19 cellular contexts compared by ENCODE assay signal in the genomic region with DNA sequence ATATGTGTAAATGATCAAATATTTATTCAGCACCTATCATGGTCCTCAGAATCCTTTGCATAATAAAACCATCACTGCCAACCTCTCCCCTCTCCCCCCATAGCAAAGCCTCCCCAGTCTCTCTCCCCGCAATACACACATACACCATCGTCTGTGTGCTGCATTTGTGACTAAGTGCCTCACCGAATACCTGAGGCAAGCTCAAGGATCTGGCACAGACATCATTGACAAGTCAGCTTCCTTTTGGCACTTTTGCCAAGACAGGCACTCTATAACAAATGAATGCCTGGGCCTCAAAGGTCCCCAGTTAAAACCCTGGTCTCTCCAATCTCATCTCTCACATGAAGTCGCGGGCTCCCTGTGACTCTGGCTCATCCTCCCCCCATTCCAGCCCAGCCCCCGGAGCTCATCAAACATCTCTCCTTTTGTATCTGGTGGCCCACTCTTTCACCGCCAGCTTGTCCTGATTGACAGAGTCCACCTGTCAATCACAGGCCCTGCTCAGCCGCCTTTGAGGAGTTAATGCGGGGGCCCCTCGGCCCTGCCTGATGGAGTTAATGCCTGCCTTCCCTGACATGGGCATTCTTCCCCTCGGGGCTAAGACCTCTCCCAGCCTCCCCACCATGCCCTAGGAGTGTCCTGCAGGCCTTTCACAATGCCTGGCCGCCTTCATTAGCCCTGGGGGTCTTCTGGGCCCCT.
A peak's percentile ranks its signal among the peaks of the same experiment; 100 is the strongest.
DNase-seq lines count a peak whose midpoint lies in the region; ATAC-seq and TF ChIP-seq lines count a peak whose summit lies in the region.
"Had no signal": no experiment of that assay in that cellular context is flagged by ENCODE, and none has a peak within 500 bp of the region (broad histone marks: within the 10 kb centered on the region; RNA-seq: fewer than 3 reads in every experiment).

No MANE protein-coding gene starts in this region.

- H3K36me3 ChIP-seq in PC-3 (ENCODE audit: low read depth, low read length) (no peaks in the 10 kb centered on the region), endodermal cell (ENCODE audit: control insufficient read depth, insufficient read depth, low read length) (no peaks in the 10 kb centered on the region), neuronal stem cell (replicated peaks in 1 of 2; ENCODE audit: control insufficient read depth in 2 of 2, insufficient read depth in 2 of 2, low read length in 2 of 2) (no peaks in the 10 kb centered on the region), suprapubic skin (no peaks in the 10 kb centered on the region)
- H3K36me3 ChIP-seq: BLaER1 treated with 17β-estradiol and CSF1 and Interleukin-3, amounts not matched to agents 10 nM and 100 nM; SJCRH30 had no signal

- H3K9me2 ChIP-seq in PC-3 (replicated peaks; ENCODE audit: low read length) = no peaks in the 10 kb centered on the region

- H3K4me1 ChIP-seq in PC-3 (ENCODE audit: insufficient read depth, low read length) = no peaks in the 10 kb centered on the region
- H3K4me1 ChIP-seq in endodermal cell (ENCODE audit: control insufficient read depth, insufficient read depth, low read length) = no peaks in the 10 kb centered on the region
- H3K4me1 ChIP-seq in neuronal stem cell (ENCODE audit: control insufficient read depth in 2 of 2, insufficient read depth in 1 of 2, low read depth in 1 of 2, low read length in 2 of 2) = peaks cover 12 to 21% of the 10 kb centered on the region in 2 donors
- peaks cover 17% of the 10 kb centered on the region for H3K4me1 ChIP-seq in suprapubic skin
- H3K4me1 ChIP-seq: A549, SJCRH30 had no signal

- no peak overlapping the region for H3K4me3 Mint-ChIP-seq in endodermal cell
- H3K4me3 Mint-ChIP-seq: CD8-positive, alpha-beta memory T cell had no signal

- no peak overlapping the region for H3K4ac ChIP-seq in neuronal stem cell (ENCODE audit: low read length)

- DNase-seq in ELF-1 (ENCODE audit: low read depth, low spot score) (peak; percentile 79), PC-3 (peak; percentile 22), endodermal cell (no peak), neuronal stem cell (ENCODE audit: low spot score) (peak; percentile 46), activated T-cell treated with anti-CD3 and anti-CD28 coated beads for 4 hours (no peak), suprapubic skin (ENCODE audit: low spot score in 2 of 2) (no peak)
- no peak for DNase-seq in stimulated activated naive CD4-positive, alpha-beta T cell (lab: John Stamatoyannopoulos, UW)
- DNase-seq: CD8-positive, alpha-beta memory T cell; GOT3; MM.1S; NCI-H1105; NCI-H1694; NCI-H345; NCI-H526; NK-92 treated with Interleukin-12 subunit alpha and Interleukin-12 subunit beta, amount 100 ng/mL, for 24 hours; SJCRH30 had no signal

- no peaks in the 10 kb centered on the region for H3K79me2 ChIP-seq in PC-3 (ENCODE audit: low read length)

- H3K27me3 Mint-ChIP-seq in endodermal cell (ENCODE audit: insufficient read depth) = no peaks in the 10 kb centered on the region

- CTCF ChIA-PET in PC-3 (lab: Charles Lee) = no interaction called here

- H3K27ac Mint-ChIP-seq in endodermal cell = no peak overlapping the region
- H3K27ac Mint-ChIP-seq: CD8-positive, alpha-beta memory T cell had no signal

- H3K4me1 Mint-ChIP-seq in endodermal cell = peaks cover 17% of the 10 kb centered on the region
- H3K4me1 Mint-ChIP-seq: CD8-positive, alpha-beta memory T cell had no signal

- BruUV-seq in PC-3 (replicated peaks; lab: Mats Ljungman, UMichigan) = no TSS peak

- POLR2A ChIA-PET in PC-3 (lab: Charles Lee; ENCODE audit: unreplicated experiment) = no interaction called here

- no peak overlapping the region for H2AK5ac ChIP-seq in neuronal stem cell (ENCODE audit: low read depth, low read length)

- H4K8ac ChIP-seq in neuronal stem cell (ENCODE audit: low read depth, low read length) = no peak overlapping the region

- H3K4me3 ChIP-seq in PC-3 (ENCODE audit: low read length) (no peak overlapping the region), endodermal cell (ENCODE audit: low read length) (no peak overlapping the region), neuronal stem cell (ENCODE audit: low read length in 2 of 2) (no peak overlapping the region), suprapubic skin (no peak overlapping the region)
- H3K4me3 ChIP-seq: A549; BLaER1 treated with 17β-estradiol and CSF1 and Interleukin-3, amounts not matched to agents 10 nM and 100 nM; SJCRH30 had no signal

- peaks cover 13% of the 10 kb centered on the region; the same call in 1 of the 2 replicates for H3K27me3 ChIP-seq in PC-3 (ENCODE audit: low read length)
- no peaks in the 10 kb centered on the region for H3K27me3 ChIP-seq in endodermal cell (ENCODE audit: control insufficient read depth, insufficient read depth, low read length, poor library complexity, severe bottlenecking)
- no peaks in the 10 kb centered on the region for H3K27me3 ChIP-seq in neuronal stem cell (ENCODE audit: control insufficient read depth in 3 of 3, insufficient read depth in 3 of 3, low read depth in 1 of 3, low read length in 3 of 3)
- no peaks in the 10 kb centered on the region for H3K27me3 ChIP-seq in suprapubic skin
- H3K27me3 ChIP-seq: SJCRH30 had no signal

- H2AFZ ChIP-seq in PC-3 (ENCODE audit: low read length) = no peak overlapping the region
- peak overlapping the region; percentile 36 for H2AFZ ChIP-seq in neuronal stem cell (ENCODE audit: low read length)

- WGBS in endodermal cell (ENCODE audit: insufficient coverage in 1 of 2, insufficient read length in 1 of 2), 2 experiments = 68 to 70% methylated on average over 8 to 12 of the region's 12 CpGs
- WGBS in neuronal stem cell (ENCODE audit: extremely low coverage in 2 of 2, insufficient read length in 2 of 2, insufficient replicate concordance in 1 of 2), 2 donors = no CpG with 5 or more reads among the region's 12 CpGs
- 65% methylated on average over 10 of the region's 12 CpGs for WGBS in suprapubic skin

- no peak for TF ChIP-seq EP300 in suprapubic skin (IDR thresholded peaks at IDR 0.05)

- no peak overlapping the region for H2BK12ac ChIP-seq in neuronal stem cell (ENCODE audit: low read length)

- H3K9me3 ChIP-seq in PC-3 (ENCODE audit: low read length) (no peaks in the 10 kb centered on the region), endodermal cell (ENCODE audit: control insufficient read depth, low read length) (no peaks in the 10 kb centered on the region), neuronal stem cell (replicated peaks in 1 of 2; ENCODE audit: control insufficient read depth in 2 of 2, insufficient read depth in 1 of 2, low read depth in 1 of 2, low read length in 2 of 2) (no peaks in the 10 kb centered on the region), suprapubic skin (no peaks in the 10 kb centered on the region)
- H3K9me3 ChIP-seq: A549; BLaER1 treated with 17β-estradiol and CSF1 and Interleukin-3, amounts not matched to agents 10 nM and 100 nM; SJCRH30 had no signal

- no peaks in the 10 kb centered on the region for H3K36me3 Mint-ChIP-seq in endodermal cell (ENCODE audit: low read depth)
- H3K36me3 Mint-ChIP-seq: CD8-positive, alpha-beta memory T cell had no signal

- H3K23ac ChIP-seq in neuronal stem cell (ENCODE audit: low read depth, low read length, poor library complexity) = no peak overlapping the region

- H3K9ac ChIP-seq in PC-3 (ENCODE audit: low read length) = no peak overlapping the region
- no peak overlapping the region for H3K9ac ChIP-seq in endodermal cell (ENCODE audit: extremely low read depth, low read length, poor library complexity, severe bottlenecking)
- H3K9ac ChIP-seq in neuronal stem cell (ENCODE audit: low read depth, low read length, poor library complexity) = no peak overlapping the region

- no peak overlapping the region for H2BK15ac ChIP-seq in neuronal stem cell (ENCODE audit: low read length)

- H2BK5ac ChIP-seq in neuronal stem cell (ENCODE audit: low read length) = no peak overlapping the region

- H3K27ac ChIP-seq in PC-3 (ENCODE audit: low read length) (no peak overlapping the region), endodermal cell (ENCODE audit: low read depth, low read length) (peak overlapping the region; percentile 49), neuronal stem cell (replicated peaks; ENCODE audit: low read length) (peak overlapping the region; percentile 82), suprapubic skin (no peak overlapping the region)
- H3K27ac ChIP-seq: A549, RWPE1, SJCRH30 had no signal

- no peaks in the 10 kb centered on the region for H3K79me1 ChIP-seq in neuronal stem cell (ENCODE audit: low read depth, low read length)

- TF ChIP-seq POLR2A in suprapubic skin (IDR thresholded peaks at IDR 0.05) = no peak

- no peaks in the 10 kb centered on the region for H4K20me1 ChIP-seq in PC-3 (ENCODE audit: low read length)
- H4K20me1 ChIP-seq: BLaER1 treated with 17β-estradiol and CSF1 and Interleukin-3, amounts not matched to agents 10 nM and 100 nM had no signal

- no peaks in the 10 kb centered on the region for H3F3A ChIP-seq in PC-3 (ENCODE audit: low read length, unreplicated experiment)

- no peak overlapping the region for H3K14ac ChIP-seq in neuronal stem cell (ENCODE audit: low read length)

- H3K18ac ChIP-seq in neuronal stem cell (ENCODE audit: low read length) = peak overlapping the region; percentile 35

- ATAC-seq in PC-3 = no peak
- ATAC-seq: A549 had no signal

- no peak overlapping the region for H2BK120ac ChIP-seq in neuronal stem cell (ENCODE audit: low read depth, low read length)

- intact Hi-C loops in PC-3 (cut with micrococcal nuclease) = no loop called here

- H4K91ac ChIP-seq in neuronal stem cell (ENCODE audit: low read depth, low read length, poor library complexity) = no peak overlapping the region

- H3K4me2 ChIP-seq in PC-3 (ENCODE audit: low read length) (no peak overlapping the region), neuronal stem cell (ENCODE audit: insufficient read depth, low read length, poor library complexity, severe bottlenecking) (peak overlapping the region; percentile 18)
- H3K4me2 ChIP-seq: A549 had no signal

- peaks cover 8% of the 10 kb centered on the region for H3K9me3 Mint-ChIP-seq in endodermal cell
- H3K9me3 Mint-ChIP-seq: CD8-positive, alpha-beta memory T cell had no signal

- no peak for TF ChIP-seq CTCF in PC-3 (conservative IDR thresholded peaks at IDR 0.05; ENCODE audit: low read depth, low read length)
- no peak for TF ChIP-seq CTCF in endodermal cell (conservative IDR thresholded peaks at IDR 0.05)
- TF ChIP-seq CTCF in suprapubic skin (IDR thresholded peaks at IDR 0.05) = no peak

Comparison
In these comparisons a context has a peak if more than half of its experiments do, and no peak if none do; other contexts are left out.
1. DNase-seq: peak in ELF-1 (single experiment), PC-3 (single experiment) and neuronal stem cell (single experiment); none in endodermal cell (single experiment), stimulated activated naive CD4-positive, alpha-beta T cell (0 of 6), activated T-cell treated with anti-CD3 and anti-CD28 coated beads for 4 hours (single experiment) and suprapubic skin (0 of 2).
2. H3K27ac ChIP-seq: peak in endodermal cell (single experiment) and neuronal stem cell (single experiment); none in PC-3 (single experiment) and suprapubic skin (single experiment).